2 cellular contexts compared by ENCODE assay signal in the genomic region with DNA sequence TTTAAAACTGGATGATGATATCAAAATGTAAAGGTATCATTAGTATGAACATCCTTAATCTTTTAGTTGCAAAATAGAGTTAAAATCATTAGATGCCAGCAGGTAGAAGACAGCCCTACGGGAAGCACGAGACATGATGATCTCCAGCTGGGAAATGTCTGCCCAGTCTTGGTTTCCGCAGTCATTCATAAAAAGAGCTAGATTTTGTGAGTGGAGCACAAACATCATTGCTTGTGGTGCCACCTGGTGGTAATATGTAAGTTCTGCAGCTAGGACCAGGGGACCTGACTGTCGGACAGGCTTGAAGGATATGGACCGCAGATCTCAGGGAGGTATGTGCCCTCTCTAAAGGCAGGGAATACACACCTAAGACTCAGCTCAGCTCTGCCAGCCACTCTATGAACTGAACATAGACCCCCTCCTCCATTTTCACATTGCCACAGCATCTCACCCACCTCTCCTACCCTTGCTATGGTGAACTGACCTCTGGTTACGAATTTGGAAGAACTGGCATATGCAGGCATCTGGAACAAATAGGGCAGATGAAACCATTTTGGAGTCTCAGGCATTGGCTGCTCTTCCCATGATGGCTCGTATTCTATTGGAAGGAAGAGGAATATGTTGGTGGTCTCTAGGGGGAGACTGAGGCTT.
TF ChIP-seq lines count a peak whose summit lies in the region.

No MANE protein-coding gene starts in this region.

TF ChIP-seq in GM23338, 12 proteins besides CTCF, POLR2A, EP300 and RAD21 (continued from another document):
- TF ChIP-seq, protein P1, sequence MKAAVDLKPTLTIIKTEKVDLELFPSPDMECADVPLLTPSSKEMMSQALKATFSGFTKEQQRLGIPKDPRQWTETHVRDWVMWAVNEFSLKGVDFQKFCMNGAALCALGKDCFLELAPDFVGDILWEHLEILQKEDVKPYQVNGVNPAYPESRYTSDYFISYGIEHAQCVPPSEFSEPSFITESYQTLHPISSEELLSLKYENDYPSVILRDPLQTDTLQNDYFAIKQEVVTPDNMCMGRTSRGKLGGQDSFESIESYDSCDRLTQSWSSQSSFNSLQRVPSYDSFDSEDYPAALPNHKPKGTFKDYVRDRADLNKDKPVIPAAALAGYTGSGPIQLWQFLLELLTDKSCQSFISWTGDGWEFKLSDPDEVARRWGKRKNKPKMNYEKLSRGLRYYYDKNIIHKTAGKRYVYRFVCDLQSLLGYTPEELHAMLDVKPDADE (IDR thresholded peaks at IDR 0.05): no peak

TF ChIP-seq in K562, 482 proteins besides CTCF, POLR2A, EP300 and RAD21 (continued from another document):
- TF ChIP-seq ZNF354B (CRISPR knock-in tag; IDR thresholded peaks at IDR 0.05): no peak
- TF ChIP-seq SP1 (CRISPR knock-in tag; IDR thresholded peaks at IDR 0.05): no peak
- peak; percentile 48; the same call in 1 of the 2 replicates for TF ChIP-seq CREM (IDR thresholded peaks at IDR 0.05; ENCODE audit: low read depth)
- no peak for TF ChIP-seq SMARCA4 (IDR thresholded peaks at IDR 0.05)
- TF ChIP-seq, protein P2, sequence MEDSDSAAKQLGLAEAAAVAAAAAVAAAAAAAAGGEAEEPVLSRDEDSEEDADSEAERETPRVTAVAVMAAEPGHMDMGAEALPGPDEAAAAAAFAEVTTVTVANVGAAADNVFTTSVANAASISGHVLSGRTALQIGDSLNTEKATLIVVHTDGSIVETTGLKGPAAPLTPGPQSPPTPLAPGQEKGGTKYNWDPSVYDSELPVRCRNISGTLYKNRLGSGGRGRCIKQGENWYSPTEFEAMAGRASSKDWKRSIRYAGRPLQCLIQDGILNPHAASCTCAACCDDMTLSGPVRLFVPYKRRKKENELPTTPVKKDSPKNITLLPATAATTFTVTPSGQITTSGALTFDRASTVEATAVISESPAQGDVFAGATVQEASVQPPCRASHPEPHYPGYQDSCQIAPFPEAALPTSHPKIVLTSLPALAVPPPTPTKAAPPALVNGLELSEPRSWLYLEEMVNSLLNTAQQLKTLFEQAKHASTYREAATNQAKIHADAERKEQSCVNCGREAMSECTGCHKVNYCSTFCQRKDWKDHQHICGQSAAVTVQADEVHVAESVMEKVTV (CRISPR knock-in tag; IDR thresholded peaks at IDR 0.05): peak; percentile 76
- TF ChIP-seq KDM5B (IDR thresholded peaks at IDR 0.05; ENCODE audit: insufficient replicate concordance, low read depth, low read length): no peak
- TF ChIP-seq ELF1 (tag; IDR thresholded peaks at IDR 0.05): peak; percentile 41; the same call in 1 of the 2 replicates
- peak; percentile 29 for TF ChIP-seq DACH1 (IDR thresholded peaks at IDR 0.05; ENCODE audit: partially characterized antibody)
- peak; percentile 93 for TF ChIP-seq SMC3 (conservative IDR thresholded peaks at IDR 0.05; ENCODE audit: insufficient read depth, low read depth, low read length)
- TF ChIP-seq CBX3 (IDR thresholded peaks at IDR 0.05; ENCODE audit: borderline replicate concordance in 1 of 2, low read length in 2 of 2): peak in 1 of 2 experiments; percentile 50; a peak in 1 of 3 replicates
- TF ChIP-seq XRCC5 (IDR thresholded peaks at IDR 0.05; ENCODE audit: low read depth, low read length): peak; percentile 66; the same call in 1 of the 2 replicates
- TF ChIP-seq, protein P1 (conservative IDR thresholded peaks at IDR 0.05; ENCODE audit: control insufficient read depth, low read depth, low read length): no peak
- TF ChIP-seq ZNF507 (tag; conservative IDR thresholded peaks at IDR 0.05): no peak
- no peak for TF ChIP-seq TCF3 (CRISPR knock-in tag; IDR thresholded peaks at IDR 0.05)
- no peak for TF ChIP-seq TOE1 (IDR thresholded peaks at IDR 0.05; ENCODE audit: borderline replicate concordance)
- no peak for TF ChIP-seq TOE1 (CRISPR knock-in tag; IDR thresholded peaks at IDR 0.05; ENCODE audit: borderline replicate concordance, low read depth)
- TF ChIP-seq, protein P3, sequence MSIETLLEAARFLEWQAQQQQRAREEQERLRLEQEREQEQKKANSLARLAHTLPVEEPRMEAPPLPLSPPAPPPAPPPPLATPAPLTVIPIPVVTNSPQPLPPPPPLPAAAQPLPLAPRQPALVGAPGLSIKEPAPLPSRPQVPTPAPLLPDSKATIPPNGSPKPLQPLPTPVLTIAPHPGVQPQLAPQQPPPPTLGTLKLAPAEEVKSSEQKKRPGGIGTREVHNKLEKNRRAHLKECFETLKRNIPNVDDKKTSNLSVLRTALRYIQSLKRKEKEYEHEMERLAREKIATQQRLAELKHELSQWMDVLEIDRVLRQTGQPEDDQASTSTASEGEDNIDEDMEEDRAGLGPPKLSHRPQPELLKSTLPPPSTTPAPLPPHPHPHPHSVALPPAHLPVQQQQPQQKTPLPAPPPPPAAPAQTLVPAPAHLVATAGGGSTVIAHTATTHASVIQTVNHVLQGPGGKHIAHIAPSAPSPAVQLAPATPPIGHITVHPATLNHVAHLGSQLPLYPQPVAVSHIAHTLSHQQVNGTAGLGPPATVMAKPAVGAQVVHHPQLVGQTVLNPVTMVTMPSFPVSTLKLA (conservative IDR thresholded peaks at IDR 0.05): 0 out of 4 replicates have a peak, but pooled peaks of 1 of the 2 experiments have one; percentile 17
- TF ChIP-seq MCM3 (IDR thresholded peaks at IDR 0.05): no peak
